Comparison of ENCODE assay signal across 35 cellular contexts in genomic region chr5:142539154-142539740, GRCh38.
"Had no signal": no experiment of that assay in that cellular context is flagged by ENCODE, and none has a peak within 500 bp of the region (broad histone marks: within the 10 kb centered on the region; RNA-seq: fewer than 3 reads in every experiment).

No MANE protein-coding gene starts in this region.

- FAIRE-seq: TTC549 had no signal

- H3K4me3 ChIP-seq: body of pancreas, breast epithelium had no signal

- H3K9me3 Mint-ChIP-seq: activated CD4-positive, alpha-beta memory T cell treated with anti-CD3 and anti-CD28 coated beads, Interleukin-2, amount 10 ng/mL, durations not matched to agents 7 days and 5 days; activated naive CD4-positive, alpha-beta T cell treated with anti-CD3 and anti-CD28 coated beads, Interleukin-2, amount 50 U/mL, for 24 hours had no signal

- ATAC-seq: activated CD4-positive, alpha-beta T cell treated with anti-CD3 and anti-CD28 coated beads for 36 hours; activated CD4-positive, CD25-positive, alpha-beta regulatory T cell treated with anti-CD3 and anti-CD28 coated beads, Interleukin-2, amount 50 U/mL, for 24 hours; activated CD8-positive, alpha-beta memory T cell treated with anti-CD3 and anti-CD28 coated beads, Interleukin-2, amount 10 ng/mL, durations not matched to agents 7 days and 5 days; activated CD8-positive, alpha-beta T cell treated with anti-CD3 and anti-CD28 coated beads, Interleukin-2, amount 10 ng/mL, durations not matched to agents 7 days and 5 days; activated naive CD8-positive, alpha-beta T cell treated with anti-CD3 and anti-CD28 coated beads, Interleukin-2, amount 50 U/mL, for 24 hours; body of pancreas had no signal

- H3K36me3 Mint-ChIP-seq: activated CD8-positive, alpha-beta memory T cell treated with anti-CD3 and anti-CD28 coated beads, Interleukin-2, amount 10 ng/mL, durations not matched to agents 7 days and 5 days; activated naive CD4-positive, alpha-beta T cell treated with anti-CD3 and anti-CD28 coated beads, Interleukin-2, amount 10 ng/mL, durations not matched to agents 7 days and 5 days; activated naive CD4-positive, alpha-beta T cell treated with anti-CD3 and anti-CD28 coated beads, Interleukin-2, amount 50 U/mL, for 24 hours; activated naive CD8-positive, alpha-beta T cell treated with anti-CD3 and anti-CD28 coated beads, Interleukin-2, amount 10 ng/mL, durations not matched to agents 7 days and 5 days had no signal

- H3K4me1 ChIP-seq: body of pancreas, breast epithelium had no signal

- H3K27me3 Mint-ChIP-seq: activated naive CD4-positive, alpha-beta T cell treated with anti-CD3 and anti-CD28 coated beads, Interleukin-2, amount 50 U/mL, for 24 hours; activated T-cell treated with anti-CD3 and anti-CD28 coated beads, Interleukin-2, amount 50 U/mL, for 24 hours had no signal

- H3K9me3 ChIP-seq: body of pancreas had no signal

- H3K27ac ChIP-seq: body of pancreas, brain microvascular endothelial cell, breast epithelium, VCaP had no signal

- H3K4me1 Mint-ChIP-seq: activated CD4-positive, alpha-beta memory T cell treated with anti-CD3 and anti-CD28 coated beads, Interleukin-2, amount 10 ng/mL, durations not matched to agents 7 days and 5 days; activated CD4-positive, alpha-beta T cell treated with anti-CD3 and anti-CD28 coated beads for 36 hours; activated CD4-positive, alpha-beta T cell treated with anti-CD3 and anti-CD28 coated beads, Interleukin-2, amount 10 ng/mL, durations not matched to agents 7 days and 5 days; activated naive CD4-positive, alpha-beta T cell treated with anti-CD3 and anti-CD28 coated beads, Interleukin-2, amount 10 ng/mL, durations not matched to agents 7 days and 5 days; activated naive CD8-positive, alpha-beta T cell treated with anti-CD3 and anti-CD28 coated beads, Interleukin-2, amount 10 ng/mL, durations not matched to agents 7 days and 5 days had no signal

- H3K27me3 ChIP-seq: body of pancreas, brain microvascular endothelial cell, breast epithelium had no signal

- DNase-seq: activated CD4-positive, alpha-beta memory T cell treated with anti-CD3 and anti-CD28 coated beads, Interleukin-2, amount 10 ng/mL, durations not matched to agents 7 days and 5 days; activated CD4-positive, alpha-beta T cell treated with anti-CD3 and anti-CD28 coated beads for 1 hour; activated CD4-positive, alpha-beta T cell treated with anti-CD3 and anti-CD28 coated beads for 36 hours; activated CD4-positive, alpha-beta T cell treated with anti-CD3 and anti-CD28 coated beads for 48 hours; activated CD4-positive, alpha-beta T cell treated with anti-CD3 and anti-CD28 coated beads, Interleukin-2, amount 10 ng/mL, durations not matched to agents 7 days and 5 days; activated CD4-positive, alpha-beta T cell treated with anti-CD3 and anti-CD28 coated beads, Interleukin-2, amount 50 U/mL, for 48 hours; activated CD4-positive, CD25-positive, alpha-beta regulatory T cell; activated CD8-positive, alpha-beta memory T cell treated with anti-CD3 and anti-CD28 coated beads for 24 hours; activated CD8-positive, alpha-beta memory T cell treated with anti-CD3 and anti-CD28 coated beads, Interleukin-2, amount 10 ng/mL, durations not matched to agents 7 days and 5 days; activated CD8-positive, alpha-beta memory T cell treated with anti-CD3 and anti-CD28 coated beads, Interleukin-2, amount 50 U/mL, for 48 hours; activated CD8-positive, alpha-beta T cell treated with anti-CD3 and anti-CD28 coated beads, Interleukin-2, amount 10 ng/mL, durations not matched to agents 7 days and 5 days; activated effector memory CD4-positive, alpha-beta T cell treated with Interleukin-2 at 50 U/mL for 16 hours; activated gamma-delta T cell; activated naive CD4-positive, alpha-beta T cell treated with anti-CD3 and anti-CD28 coated beads, Interleukin-2, amount 10 ng/mL, durations not matched to agents 7 days and 5 days; activated naive CD4-positive, alpha-beta T cell treated with Interleukin-2 at 50 U/mL for 16 hours; activated naive CD8-positive, alpha-beta T cell treated with anti-CD3 and anti-CD28 coated beads, Interleukin-2, amount 10 ng/mL, durations not matched to agents 7 days and 5 days; activated naive CD8-positive, alpha-beta T cell treated with anti-CD3 and anti-CD28 coated beads, Interleukin-2, amount 50 U/mL, for 24 hours; activated T-cell treated with anti-CD3 and anti-CD28 coated beads, Interleukin-2, amount 50 U/mL, for 24 hours; activated T-cell treated with anti-CD3 and anti-CD28 coated beads, Interleukin-2, amount 50 U/mL, for 48 hours; aorta; body of pancreas; brain microvascular endothelial cell; central memory CD4-positive, alpha-beta T cell; T-helper 1 cell; T-helper 2 cell; T-helper 9 cell had no signal

- H3K4me3 Mint-ChIP-seq: activated CD4-positive, alpha-beta memory T cell treated with anti-CD3 and anti-CD28 coated beads, Interleukin-2, amount 10 ng/mL, durations not matched to agents 7 days and 5 days; activated CD4-positive, alpha-beta T cell treated with anti-CD3 and anti-CD28 coated beads for 36 hours; activated CD4-positive, alpha-beta T cell treated with anti-CD3 and anti-CD28 coated beads, Interleukin-2, amount 10 ng/mL, durations not matched to agents 7 days and 5 days; activated CD8-positive, alpha-beta memory T cell treated with anti-CD3 and anti-CD28 coated beads, Interleukin-2, amount 10 ng/mL, durations not matched to agents 7 days and 5 days; activated CD8-positive, alpha-beta T cell treated with anti-CD3 and anti-CD28 coated beads, Interleukin-2, amount 10 ng/mL, durations not matched to agents 7 days and 5 days; activated naive CD4-positive, alpha-beta T cell treated with anti-CD3 and anti-CD28 coated beads, Interleukin-2, amount 10 ng/mL, durations not matched to agents 7 days and 5 days; activated naive CD4-positive, alpha-beta T cell treated with anti-CD3 and anti-CD28 coated beads, Interleukin-2, amount 50 U/mL, for 24 hours; activated naive CD8-positive, alpha-beta T cell; activated naive CD8-positive, alpha-beta T cell treated with anti-CD3 and anti-CD28 coated beads, Interleukin-2, amount 10 ng/mL, durations not matched to agents 7 days and 5 days; activated naive CD8-positive, alpha-beta T cell treated with anti-CD3 and anti-CD28 coated beads, Interleukin-2, amount 50 U/mL, for 24 hours; activated T-cell treated with anti-CD3 and anti-CD28 coated beads, Interleukin-2, amount 50 U/mL, for 24 hours; T-helper 1 cell treated with Interleukin-12 subunit alpha and Interleukin-12 subunit beta and Interleukin-4 antibody, amounts not matched to agents 30 μg/mL and 1 μg/mL, for 36 hours; T-helper 2 cell treated with Interferon-gamma antibody and Interleukin-4, amounts not matched to agents 5 μg/mL and 100 μg/mL, for 36 hours had no signal

- H3K27ac Mint-ChIP-seq: activated CD4-positive, alpha-beta memory T cell treated with anti-CD3 and anti-CD28 coated beads, Interleukin-2, amount 10 ng/mL, durations not matched to agents 7 days and 5 days; activated CD4-positive, alpha-beta T cell treated with anti-CD3 and anti-CD28 coated beads for 36 hours; activated CD4-positive, alpha-beta T cell treated with anti-CD3 and anti-CD28 coated beads, Interleukin-2, amount 10 ng/mL, durations not matched to agents 7 days and 5 days; activated CD8-positive, alpha-beta memory T cell treated with anti-CD3 and anti-CD28 coated beads, Interleukin-2, amount 10 ng/mL, durations not matched to agents 7 days and 5 days; activated CD8-positive, alpha-beta T cell treated with anti-CD3 and anti-CD28 coated beads, Interleukin-2, amount 10 ng/mL, durations not matched to agents 7 days and 5 days; activated naive CD4-positive, alpha-beta T cell treated with anti-CD3 and anti-CD28 coated beads, Interleukin-2, amount 10 ng/mL, durations not matched to agents 7 days and 5 days; activated naive CD4-positive, alpha-beta T cell treated with anti-CD3 and anti-CD28 coated beads, Interleukin-2, amount 50 U/mL, for 24 hours; activated naive CD8-positive, alpha-beta T cell; activated naive CD8-positive, alpha-beta T cell treated with anti-CD3 and anti-CD28 coated beads, Interleukin-2, amount 10 ng/mL, durations not matched to agents 7 days and 5 days; activated naive CD8-positive, alpha-beta T cell treated with anti-CD3 and anti-CD28 coated beads, Interleukin-2, amount 50 U/mL, for 24 hours; activated T-cell treated with anti-CD3 and anti-CD28 coated beads, Interleukin-2, amount 50 U/mL, for 24 hours; activated T-helper 2 cell treated with anti-CD3 and anti-CD28 coated beads, Interferon-gamma antibody, Interleukin-2, Interleukin-4, amounts not matched to agents 10 μg/mL and 5 μg/mL and 100 μg/mL, durations not matched to agents 14 hours and 24 hours and 36 hours; T-helper 1 cell treated with Interleukin-12 subunit alpha and Interleukin-12 subunit beta and Interleukin-4 antibody, amounts not matched to agents 30 μg/mL and 1 μg/mL, for 36 hours; T-helper 2 cell treated with Interferon-gamma antibody and Interleukin-4, amounts not matched to agents 5 μg/mL and 100 μg/mL, for 36 hours had no signal

- H3K36me3 ChIP-seq: brain microvascular endothelial cell, breast epithelium had no signal
